ENCODE assay signal across 8 cellular contexts in the genomic region with DNA sequence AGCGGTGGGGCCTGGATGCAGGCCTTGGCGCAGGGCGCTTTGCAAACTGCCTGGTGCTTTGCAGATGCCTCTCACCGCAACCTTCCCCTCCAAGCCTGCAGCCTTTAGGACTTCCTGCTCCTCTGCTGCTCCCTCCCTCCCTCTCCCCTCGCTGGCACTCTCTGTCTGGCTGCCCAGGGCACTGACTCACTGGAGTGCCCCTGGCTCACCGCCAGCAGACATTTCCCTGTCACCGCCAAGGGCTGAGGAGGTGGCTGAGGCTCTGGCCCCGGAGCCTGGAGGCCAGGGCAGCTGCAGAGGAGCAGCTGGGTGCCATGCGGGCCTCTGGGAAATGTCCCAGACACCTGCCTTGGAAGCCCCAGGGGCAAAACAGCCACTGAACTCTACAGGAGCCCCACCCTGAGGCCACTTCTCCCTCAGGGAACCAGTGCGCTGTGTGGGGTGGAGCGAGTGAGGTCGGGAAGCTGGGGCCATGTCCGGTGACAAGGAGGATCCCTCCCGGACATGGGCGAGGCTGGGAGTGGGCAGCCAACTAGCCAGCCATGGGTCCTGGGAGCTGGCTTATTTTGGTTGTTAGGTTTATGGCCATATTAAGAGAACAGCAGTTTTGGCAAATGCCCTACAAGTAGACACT. TPM values are rescaled to one million over a fixed set of nuclear protein-coding genes. Genes with fewer than 3 reads are reported as not detected.
DNase-seq lines count a peak whose midpoint lies in the region; ATAC-seq and TF ChIP-seq lines count a peak whose summit lies in the region.

No MANE protein-coding gene starts in this region.

- no peaks in the 10 kb centered on the region for H3K9me3 Mint-ChIP-seq in activated CD4-positive, alpha-beta memory T cell treated with anti-CD3 and anti-CD28 coated beads, Interleukin-2, amount 10 ng/mL, durations not matched to agents 7 days and 5 days

- POLR2A ChIA-PET in activated CD4-positive, alpha-beta memory T cell treated with anti-CD3 and anti-CD28 coated beads, Interleukin-2, amount 10 ng/mL, durations not matched to agents 7 days and 5 days (lab: Charles Lee), result no interaction called here

- no peaks in the 10 kb centered on the region for H3K36me3 ChIP-seq in Karpas-422 (ENCODE audit: insufficient read depth, low read length)

- CTCF ChIA-PET in activated CD4-positive, alpha-beta memory T cell treated with anti-CD3 and anti-CD28 coated beads, Interleukin-2, amount 10 ng/mL, durations not matched to agents 7 days and 5 days (lab: Charles Lee), result interaction anchor here (1.1 to 1.2 kb wide), 2 partner anchors 21 to 1049 kb away, joined by 3 read pairs; no protein-coding TSS in a partner anchor

- no peak overlapping the region for H3K4me2 ChIP-seq in Karpas-422 (ENCODE audit: low read depth, low read length, poor library complexity, severe bottlenecking)

- no peak for ATAC-seq in GM19035 (IDR thresholded peaks at IDR 0.05; ENCODE audit: unreplicated experiment)

- TF ChIP-seq CTCF in C4-2B (conservative IDR thresholded peaks at IDR 0.05), result no peak
- TF ChIP-seq CTCF in HFF-Myc (IDR thresholded peaks at IDR 0.05; ENCODE audit: low read depth, low read length, missing control alignments), result no peak

- no peak overlapping the region; the same call in 1 of the 2 replicates for H3K4me3 ChIP-seq in HFF-Myc (replicated peaks; ENCODE audit: low read depth, low read length)
- no peak overlapping the region for H3K4me3 ChIP-seq in Karpas-422 (ENCODE audit: low read length)

- no peaks in the 10 kb centered on the region for H3K9me2 ChIP-seq in Karpas-422 (replicated peaks; ENCODE audit: insufficient read depth, low read length)

- no peaks in the 10 kb centered on the region for H3K4me1 ChIP-seq in Karpas-422 (ENCODE audit: low read length)

- no peak overlapping the region for H2AFZ ChIP-seq in Karpas-422 (ENCODE audit: low read length)

- H3K79me2 ChIP-seq in Karpas-422 (ENCODE audit: low read length), result no peaks in the 10 kb centered on the region

- H3K9me3 ChIP-seq in Karpas-422 (ENCODE audit: low read length), result no peaks in the 10 kb centered on the region

- intact Hi-C loops in posterior vena cava (cut with DNase I), result loop anchor here in 1 of 2 donors (10.0 kb wide), 1 partner anchor 628 kb away; a partner anchor contains a TSS

- no peaks in the 10 kb centered on the region for H3K27me3 Mint-ChIP-seq in activated CD4-positive, alpha-beta memory T cell treated with anti-CD3 and anti-CD28 coated beads, Interleukin-2, amount 10 ng/mL, durations not matched to agents 7 days and 5 days

- peak overlapping the region; percentile 23; the same call in 1 of the 2 replicates for H3K27ac ChIP-seq in C4-2B
- H3K27ac ChIP-seq in Karpas-422 (ENCODE audit: low read length), result no peak overlapping the region

- no peaks in the 10 kb centered on the region for H4K20me1 ChIP-seq in Karpas-422 (ENCODE audit: insufficient read depth, low read depth, low read length)

- no peaks in the 10 kb centered on the region for H3K27me3 ChIP-seq in Karpas-422 (ENCODE audit: low read length)

- H3K4me1 Mint-ChIP-seq in activated CD4-positive, alpha-beta memory T cell treated with anti-CD3 and anti-CD28 coated beads, Interleukin-2, amount 10 ng/mL, durations not matched to agents 7 days and 5 days, result peaks cover 11% of the 10 kb centered on the region

- no peak overlapping the region for H3K9ac ChIP-seq in Karpas-422 (ENCODE audit: low read length)

- peaks cover 3% of the 10 kb centered on the region for H3K36me3 Mint-ChIP-seq in activated CD4-positive, alpha-beta memory T cell treated with anti-CD3 and anti-CD28 coated beads, Interleukin-2, amount 10 ng/mL, durations not matched to agents 7 days and 5 days (ENCODE audit: low read depth)

- peak; percentile 79 for DNase-seq in HFF-Myc (ENCODE audit: extremely low read depth, low read depth)
- DNase-seq in NCI-H226, result peak; percentile 63
- DNase-seq in activated CD4-positive, alpha-beta memory T cell treated with anti-CD3 and anti-CD28 coated beads, Interleukin-2, amount 10 ng/mL, durations not matched to agents 7 days and 5 days, result peak; percentile 21
- peak; percentile 31 for DNase-seq in fibroblast of peridontal ligament (ENCODE audit: extremely low read depth)
- DNase-seq in posterior vena cava (ENCODE audit: low spot score), result peak; percentile 93
- DNase-seq in Karpas-422, result no peak

- no peak overlapping the region for H3K27ac Mint-ChIP-seq in activated CD4-positive, alpha-beta memory T cell treated with anti-CD3 and anti-CD28 coated beads, Interleukin-2, amount 10 ng/mL, durations not matched to agents 7 days and 5 days

- H3K4me3 Mint-ChIP-seq in activated CD4-positive, alpha-beta memory T cell treated with anti-CD3 and anti-CD28 coated beads, Interleukin-2, amount 10 ng/mL, durations not matched to agents 7 days and 5 days, result no peak overlapping the region

RNA-seq across cellular contexts. Expression of a gene that starts 53.4 kb away (rescaled TPM):
- total RNA-seq in activated CD4-positive, alpha-beta memory T cell treated with anti-CD3 and anti-CD28 coated beads, Interleukin-2, amount 10 ng/mL, durations not matched to agents 7 days and 5 days, result 10 to 100 TPM; 34.3 to 36.6 TPM
- total RNA-seq in posterior vena cava, result 10 to 100 TPM; 20.8 to 24.3 TPM
- 38.1 and 45.3 TPM in 2 replicates for total RNA-seq in Karpas-422 (2014; rRNA removed; shearing (Covaris generic); ENCODE audit: low replicate concordance)
